In the genomic region with DNA sequence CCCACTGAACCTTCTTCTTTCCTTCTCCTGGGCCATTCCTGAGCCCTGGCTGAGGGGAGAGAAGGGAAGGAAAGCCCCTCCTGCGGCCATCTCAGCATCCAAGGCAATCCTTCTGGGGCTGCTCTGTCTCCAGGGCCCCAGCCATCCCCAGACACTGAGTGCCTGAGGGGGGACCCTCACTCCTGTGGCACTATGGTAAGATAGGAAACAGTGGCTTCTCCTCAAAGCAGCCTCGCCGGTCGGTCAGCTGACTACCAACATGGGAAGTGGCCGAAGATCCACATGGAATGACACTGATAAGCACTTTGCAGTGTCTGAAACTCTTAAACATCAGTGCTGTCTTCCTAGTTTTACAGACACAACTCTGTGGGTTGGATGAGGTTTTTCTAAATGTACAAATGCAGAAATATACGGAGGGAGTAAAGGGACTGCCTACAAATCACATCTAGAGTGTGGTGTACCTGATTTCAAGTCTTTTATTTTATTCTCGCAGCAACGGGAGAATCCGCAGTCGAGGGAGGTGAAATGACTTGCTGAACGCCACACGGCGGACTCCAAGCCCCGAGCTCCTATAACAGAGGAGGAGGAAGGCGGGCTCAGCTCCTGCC, we compare ENCODE assay signal across 8 cellular contexts. TPM values are rescaled to one million over a fixed set of nuclear protein-coding genes. Genes with fewer than 3 reads are reported as not detected.
DNase-seq lines count a peak whose midpoint lies in the region; ATAC-seq, FAIRE-seq and TF ChIP-seq lines count a peak whose summit lies in the region.

No MANE protein-coding gene starts in this region.

- no peaks in the 10 kb centered on the region for H3K9me1 ChIP-seq in endothelial cell of umbilical vein (replicated peaks; ENCODE audit: control insufficient read depth, extremely low read depth, insufficient read depth, low read length)

- ATAC-seq in psoas muscle, result no peak
- no peak for ATAC-seq in HG03354 (IDR thresholded peaks at IDR 0.05; ENCODE audit: poor library complexity, severe bottlenecking, unreplicated experiment)
- ATAC-seq in GM19395 (IDR thresholded peaks at IDR 0.05; ENCODE audit: unreplicated experiment), result no peak

- no peak for TF ChIP-seq CTCF in OCI-LY7 (conservative IDR thresholded peaks at IDR 0.05; ENCODE audit: low read length)
- TF ChIP-seq CTCF in endothelial cell of umbilical vein (IDR thresholded peaks at IDR 0.05; ENCODE audit: extremely low read depth in 1 of 2, insufficient read depth in 1 of 2, low read depth in 1 of 2, low read length in 2 of 2), result no peak
- TF ChIP-seq CTCF in psoas muscle (IDR thresholded peaks at IDR 0.05), result no peak

- H2AFZ ChIP-seq in OCI-LY7 (ENCODE audit: low read length) (peak overlapping the region; percentile 74), endothelial cell of umbilical vein (ENCODE audit: low read depth, low read length) (peak overlapping the region; percentile 93)

- no peaks in the 10 kb centered on the region for H3K36me3 ChIP-seq in OCI-LY7 (ENCODE audit: insufficient read depth, low read length)
- no peaks in the 10 kb centered on the region for H3K36me3 ChIP-seq in endothelial cell of umbilical vein (ENCODE audit: control insufficient read depth in 2 of 2, extremely low read depth in 1 of 2, insufficient read depth in 2 of 2, low read length in 2 of 2)
- H3K36me3 ChIP-seq in psoas muscle (ENCODE audit: insufficient read depth in 1 of 2, low read depth in 1 of 2), result no peaks in the 10 kb centered on the region

- no peaks in the 10 kb centered on the region for H3K9me2 ChIP-seq in OCI-LY7 (ENCODE audit: insufficient read depth, low read length)

- no peak overlapping the region for H3K27ac ChIP-seq in OCI-LY7 (ENCODE audit: low read depth, low read length, poor library complexity, severe bottlenecking)
- no peak overlapping the region for H3K27ac ChIP-seq in endothelial cell of umbilical vein (ENCODE audit: insufficient read depth, low read depth, low read length)
- H3K27ac ChIP-seq in psoas muscle, result no peak overlapping the region

- FAIRE-seq in G401.6 (lab: Jason Lieb, UNC) (peak; percentile 61), endothelial cell of umbilical vein (lab: Jason Lieb, UNC) (no peak)

- peaks cover 19 to 30% of the 10 kb centered on the region in 2 experiments for H3K27me3 ChIP-seq in endothelial cell of umbilical vein (ENCODE audit: control insufficient read depth in 2 of 2, insufficient read depth in 2 of 2, low read length in 2 of 2)
- peaks cover 0 to 86% (median 31%) of the 10 kb centered on the region in 3 donors for H3K27me3 ChIP-seq in psoas muscle (ENCODE audit: insufficient read depth in 3 of 3, low read length in 2 of 3)

- H3K79me2 ChIP-seq in OCI-LY7 (ENCODE audit: insufficient read depth, low read depth, low read length) (no peaks in the 10 kb centered on the region), endothelial cell of umbilical vein (ENCODE audit: control insufficient read depth, insufficient read depth, low read length) (no peaks in the 10 kb centered on the region)

- no peak overlapping the region for H3K9ac ChIP-seq in endothelial cell of umbilical vein (replicated peaks; ENCODE audit: extremely low read depth, insufficient read depth, low read length)

- intact Hi-C loops in OCI-LY7 (cut with micrococcal nuclease; ENCODE audit: unreplicated experiment) (no loop called here), endothelial cell of umbilical vein (cut with micrococcal nuclease) (no loop called here), psoas muscle (cut with DNase I) (no loop called here)

- peak overlapping the region; percentile 68 for H3K4me3 ChIP-seq in OCI-LY7 (ENCODE audit: low read depth, low read length, poor library complexity, severe bottlenecking)
- H3K4me3 ChIP-seq in endothelial cell of umbilical vein (replicated peaks in 1 of 3; ENCODE audit: insufficient read depth in 1 of 3, low read depth in 1 of 3, low read length in 3 of 3), result peak overlapping the region; percentile 13 to 51 (median 49)
- H3K4me3 ChIP-seq in psoas muscle, result peak overlapping the region; percentile 67

- H3K9me3 ChIP-seq in OCI-LY7 (ENCODE audit: low read length) (no peaks in the 10 kb centered on the region), endothelial cell of umbilical vein (replicated peaks; ENCODE audit: control insufficient read depth, insufficient read depth, low read length) (no peaks in the 10 kb centered on the region), psoas muscle (no peaks in the 10 kb centered on the region)

- peak overlapping the region; percentile 78 for H3K4me2 ChIP-seq in OCI-LY7 (ENCODE audit: low read length)
- H3K4me2 ChIP-seq in endothelial cell of umbilical vein (ENCODE audit: insufficient read depth, low read length), result peak overlapping the region; percentile 69

- POLR2A ChIA-PET in OCI-LY7 (lab: Charles Lee) (no interaction called here), endothelial cell of umbilical vein (lab: Charles Lee) (no interaction called here)

- 4 to 9% (median 6%) methylated on average over 15 of the region's 15 CpGs for WGBS in psoas muscle, 3 donors

- CTCF ChIA-PET in OCI-LY7 (lab: Charles Lee; ENCODE audit: unreplicated experiment), result no interaction called here
- CTCF ChIA-PET in endothelial cell of umbilical vein (lab: Charles Lee), result interaction anchor here (0.6 to 3.1 kb wide), 6 partner anchors 9 to 784 kb away, joined by 3 to 16 read pairs (median 4); partner anchors contain the start of gene RPAP1

- BruUV-seq in OCI-LY7 (replicated peaks; lab: Mats Ljungman, UMichigan), result no TSS peak
- BruUV-seq in endothelial cell of umbilical vein (replicated peaks; lab: Mats Ljungman, UMichigan), result no TSS peak

- dilution Hi-C loops in endothelial cell of umbilical vein (cut with MboI; ENCODE audit: extremely low pct_ligation_motif_present, low sequenced_read_pairs), result no loop called here

- H3K4me1 ChIP-seq in OCI-LY7 (ENCODE audit: insufficient read depth, low read length, poor library complexity, severe bottlenecking), result peaks cover 22% of the 10 kb centered on the region
- H3K4me1 ChIP-seq in endothelial cell of umbilical vein (ENCODE audit: control insufficient read depth, extremely low read depth, insufficient read depth, low read length), result peaks cover 32% of the 10 kb centered on the region
- H3K4me1 ChIP-seq in psoas muscle, result peaks cover 14% of the 10 kb centered on the region

- no peak for DNase-seq in OCI-LY7 (ENCODE audit: low spot score)
- no peak for DNase-seq in endothelial cell of umbilical vein (ENCODE audit: low read depth, low spot score)
- DNase-seq in psoas muscle, result no peak
- no peak for DNase-seq in T-helper 9 cell
- DNase-seq in Ammon's horn (ENCODE audit: low spot score), result no peak

- H4K20me1 ChIP-seq in OCI-LY7 (ENCODE audit: insufficient read depth, low read length) (no peaks in the 10 kb centered on the region), endothelial cell of umbilical vein (replicated peaks; ENCODE audit: control insufficient read depth, extremely low read depth, insufficient read depth, low read length) (no peaks in the 10 kb centered on the region)

- TF ChIP-seq POLR2A in endothelial cell of umbilical vein (IDR thresholded peaks at IDR 0.05; ENCODE audit: low read depth, low read length), result no peak

TF ChIP-seq in endothelial cell of umbilical vein, 7 proteins besides CTCF, POLR2A, EP300 and RAD21 (continues in another document):
- no peak for TF ChIP-seq EZH2 (IDR thresholded peaks at IDR 0.05; ENCODE audit: borderline replicate concordance, low read depth, low read length, severe bottlenecking)
- no peak for TF ChIP-seq FOS (IDR thresholded peaks at IDR 0.05; ENCODE audit: borderline replicate concordance, insufficient read depth, low read length)

RNA-seq across cellular contexts. Expression of gene ITPKA, which starts 1.0 kb away (rescaled TPM):
- not detected in 2 replicates for total RNA-seq in OCI-LY7 (2014; rRNA removed; shearing (Covaris generic))
- total RNA-seq in OCI-LY7 (2022) (not detected in 2 replicates), endothelial cell of umbilical vein (0.18 and 0.66 TPM in 2 replicates), psoas muscle (1 to 10 TPM in 1 of 4 donors, under 1 TPM in 2, not detected in 1; 0.23 to 1.3 (median 0.89) TPM)
- polyA plus RNA-seq in endothelial cell of umbilical vein (0.14 and 0.25 TPM in 2 replicates), psoas muscle (1 to 10 TPM in 1 of 3 donors, under 1 TPM in 2; 0.04 to 1.7 (median 0.68) TPM)
- 0.09 and 0.13 TPM in 2 replicates for polyA plus RNA-seq in endothelial cell of umbilical vein (2011; cell fraction: cytosol; rRNA removed)
- 0.22 and 1.1 TPM in 2 replicates for polyA plus RNA-seq in endothelial cell of umbilical vein (2011; cell fraction: nucleus; rRNA removed)
- polyA plus RNA-seq in endothelial cell of umbilical vein (2012), result 0.21 TPM in 1 of 2 replicates, not detected in the other
- polyA minus RNA-seq in endothelial cell of umbilical vein, result 0.11 TPM in 1 of 2 replicates, not detected in the other
- 3.4 TPM for polyA minus RNA-seq in endothelial cell of umbilical vein (2011; cell fraction: cytosol; rRNA and poly(A)+ RNA removed)
- not detected in 2 replicates for polyA minus RNA-seq in endothelial cell of umbilical vein (2011; cell fraction: nucleus; rRNA and poly(A)+ RNA removed)

RNA-seq across cellular contexts. Expression of gene LTK, which starts 20.9 kb away (rescaled TPM):
- 0.10 and 0.22 TPM in 2 replicates for total RNA-seq in OCI-LY7 (2014; rRNA removed; shearing (Covaris generic))
- total RNA-seq in OCI-LY7 (2022) (0.11 TPM in 2 replicates), endothelial cell of umbilical vein (0.15 and 0.21 TPM in 2 replicates), psoas muscle (1 to 10 TPM in 1 of 4 donors, under 1 TPM in 3; 0.13 to 1.1 (median 0.18) TPM)
- polyA plus RNA-seq in endothelial cell of umbilical vein (0.17 and 0.18 TPM in 2 replicates), psoas muscle (under 1 TPM in 2 of 3 donors, not detected in 1; 0.05 to 0.12 TPM)
- polyA plus RNA-seq in endothelial cell of umbilical vein (2011; cell fraction: cytosol; rRNA removed), result 0.05 and 0.11 TPM in 2 replicates
- polyA plus RNA-seq in endothelial cell of umbilical vein (2011; cell fraction: nucleus; rRNA removed), result 0.55 and 0.56 TPM in 2 replicates
- 0.12 TPM in 1 of 2 replicates, not detected in the other for polyA plus RNA-seq in endothelial cell of umbilical vein (2012)
- polyA minus RNA-seq in endothelial cell of umbilical vein, result 0.32 TPM in 1 of 2 replicates, not detected in the other
- not detected for polyA minus RNA-seq in endothelial cell of umbilical vein (2011; cell fraction: cytosol; rRNA and poly(A)+ RNA removed)
- polyA minus RNA-seq in endothelial cell of umbilical vein (2011; cell fraction: nucleus; rRNA and poly(A)+ RNA removed), result 0.24 TPM in 1 of 2 replicates, not detected in the other

RNA-seq across cellular contexts. Expression of gene RPAP1, which starts 51.4 kb away (rescaled TPM):
- total RNA-seq in OCI-LY7 (2014; rRNA removed; shearing (Covaris generic)), result 19.3 and 24.3 TPM in 2 replicates
- total RNA-seq in OCI-LY7 (2022), result 39.9 and 51.6 TPM in 2 replicates
- 40.0 and 41.3 TPM in 2 replicates for total RNA-seq in endothelial cell of umbilical vein
- polyA plus RNA-seq in endothelial cell of umbilical vein, result 18.5 and 18.7 TPM in 2 replicates
- 11.9 and 12.3 TPM in 2 replicates for polyA plus RNA-seq in endothelial cell of umbilical vein (2011; cell fraction: cytosol; rRNA removed)
- polyA plus RNA-seq in endothelial cell of umbilical vein (2011; cell fraction: nucleus; rRNA removed), result 31.7 and 35.9 TPM in 2 replicates
- 27.1 and 29.0 TPM in 2 replicates for polyA plus RNA-seq in endothelial cell of umbilical vein (2012)
- polyA minus RNA-seq in endothelial cell of umbilical vein, result 13.3 and 18.7 TPM in 2 replicates
- 17.1 TPM for polyA minus RNA-seq in endothelial cell of umbilical vein (2011; cell fraction: cytosol; rRNA and poly(A)+ RNA removed)
- 21.2 and 21.6 TPM in 2 replicates for polyA minus RNA-seq in endothelial cell of umbilical vein (2011; cell fraction: nucleus; rRNA and poly(A)+ RNA removed)
- 10 to 100 TPM; 36.9 to 43.7 (median 40.9) TPM for total RNA-seq in psoas muscle
- 10 to 100 TPM; 16.6 to 33.8 (median 31.7) TPM for polyA plus RNA-seq in psoas muscle
